1 cellular context compared by ENCODE assay signal in genomic region chr20:46689082-46689753, GRCh38.
A peak's percentile ranks its signal among the peaks of the same experiment; 100 is the strongest.
TF ChIP-seq lines count a peak whose summit lies in the region.

TSS of gene TP53RK (minus strand) at chr20:46689444. CDS start at chr20:46689414, 30 bp downstream.

TF ChIP-seq in K562, 482 proteins besides CTCF, POLR2A, EP300 and RAD21 (continued from another document and continues in another):
- TF ChIP-seq MGA (IDR thresholded peaks at IDR 0.05): no peak
- TF ChIP-seq SNRNP70 (optimal IDR thresholded peaks at IDR 0.05; ENCODE audit: low read depth, low read length): no peak
- no peak for TF ChIP-seq MAFK (IDR thresholded peaks at IDR 0.05; ENCODE audit: low read length)
- no peak for TF ChIP-seq ZNF609 (CRISPR knock-in tag; IDR thresholded peaks at IDR 0.05; ENCODE audit: borderline replicate concordance)
- TF ChIP-seq HES1 (IDR thresholded peaks at IDR 0.05; ENCODE audit: low read depth): no peak
- TF ChIP-seq THRAP3 (IDR thresholded peaks at IDR 0.05; ENCODE audit: borderline replicate concordance): no peak
- no peak for TF ChIP-seq ZNF639 (CRISPR knock-in tag; conservative IDR thresholded peaks at IDR 0.05 in 1 of 2, IDR thresholded peaks at IDR 0.05 in 1 of 2)
- TF ChIP-seq KDM4B (IDR thresholded peaks at IDR 0.05; ENCODE audit: borderline replicate concordance in 2 of 2, low read depth in 1 of 2): no peak
- TF ChIP-seq NEUROD1 (IDR thresholded peaks at IDR 0.05; ENCODE audit: borderline replicate concordance, low read depth, low read length, partially characterized antibody): no peak
- TF ChIP-seq STAG1 (CRISPR knock-in tag; IDR thresholded peaks at IDR 0.05; ENCODE audit: borderline replicate concordance): no peak
- no peak for TF ChIP-seq ERF (CRISPR knock-in tag; IDR thresholded peaks at IDR 0.05)
- 0 out of 2 replicates have a peak, but pooled peaks have one; percentile 10 for TF ChIP-seq ZKSCAN1 (IDR thresholded peaks at IDR 0.05; ENCODE audit: low read depth, low read length)
- peak; percentile 25; the same call in 1 of the 2 replicates for TF ChIP-seq HCFC1 (IDR thresholded peaks at IDR 0.05; ENCODE audit: low read depth, low read length)
- no peak for TF ChIP-seq GATA2 (CRISPR knock-in tag; IDR thresholded peaks at IDR 0.05)
- TF ChIP-seq SRF (CRISPR knock-in tag; IDR thresholded peaks at IDR 0.05): 0 out of 4 replicates have a peak, but pooled peaks of 1 of the 2 experiments have one; percentile 30
- TF ChIP-seq ZNF124 (CRISPR knock-in tag; IDR thresholded peaks at IDR 0.05): no peak
- TF ChIP-seq POLR2AphosphoS2 (IDR thresholded peaks at IDR 0.05; ENCODE audit: low read length): no peak
- 0 out of 2 replicates have a peak, but pooled peaks have one; percentile 88 for TF ChIP-seq ATF6 (CRISPR knock-in tag; IDR thresholded peaks at IDR 0.05)
- no peak for TF ChIP-seq ZNF695 (CRISPR knock-in tag; IDR thresholded peaks at IDR 0.05)
- no peak for TF ChIP-seq ASH1L (IDR thresholded peaks at IDR 0.05; ENCODE audit: borderline replicate concordance, low read depth, partially characterized antibody)
- TF ChIP-seq, protein P1, sequence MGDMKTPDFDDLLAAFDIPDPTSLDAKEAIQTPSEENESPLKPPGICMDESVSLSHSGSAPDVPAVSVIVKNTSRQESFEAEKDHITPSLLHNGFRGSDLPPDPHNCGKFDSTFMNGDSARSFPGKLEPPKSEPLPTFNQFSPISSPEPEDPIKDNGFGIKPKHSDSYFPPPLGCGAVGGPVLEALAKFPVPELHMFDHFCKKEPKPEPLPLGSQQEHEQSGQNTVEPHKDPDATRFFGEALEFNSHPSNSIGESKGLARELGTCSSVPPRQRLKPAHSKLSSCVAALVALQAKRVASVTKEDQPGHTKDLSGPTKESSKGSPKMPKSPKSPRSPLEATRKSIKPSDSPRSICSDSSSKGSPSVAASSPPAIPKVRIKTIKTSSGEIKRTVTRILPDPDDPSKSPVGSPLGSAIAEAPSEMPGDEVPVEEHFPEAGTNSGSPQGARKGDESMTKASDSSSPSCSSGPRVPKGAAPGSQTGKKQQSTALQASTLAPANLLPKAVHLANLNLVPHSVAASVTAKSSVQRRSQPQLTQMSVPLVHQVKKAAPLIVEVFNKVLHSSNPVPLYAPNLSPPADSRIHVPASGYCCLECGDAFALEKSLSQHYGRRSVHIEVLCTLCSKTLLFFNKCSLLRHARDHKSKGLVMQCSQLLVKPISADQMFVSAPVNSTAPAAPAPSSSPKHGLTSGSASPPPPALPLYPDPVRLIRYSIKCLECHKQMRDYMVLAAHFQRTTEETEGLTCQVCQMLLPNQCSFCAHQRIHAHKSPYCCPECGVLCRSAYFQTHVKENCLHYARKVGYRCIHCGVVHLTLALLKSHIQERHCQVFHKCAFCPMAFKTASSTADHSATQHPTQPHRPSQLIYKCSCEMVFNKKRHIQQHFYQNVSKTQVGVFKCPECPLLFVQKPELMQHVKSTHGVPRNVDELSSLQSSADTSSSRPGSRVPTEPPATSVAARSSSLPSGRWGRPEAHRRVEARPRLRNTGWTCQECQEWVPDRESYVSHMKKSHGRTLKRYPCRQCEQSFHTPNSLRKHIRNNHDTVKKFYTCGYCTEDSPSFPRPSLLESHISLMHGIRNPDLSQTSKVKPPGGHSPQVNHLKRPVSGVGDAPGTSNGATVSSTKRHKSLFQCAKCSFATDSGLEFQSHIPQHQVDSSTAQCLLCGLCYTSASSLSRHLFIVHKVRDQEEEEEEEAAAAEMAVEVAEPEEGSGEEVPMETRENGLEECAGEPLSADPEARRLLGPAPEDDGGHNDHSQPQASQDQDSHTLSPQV (IDR thresholded peaks at IDR 0.05): no peak
